16 cellular contexts compared by ENCODE assay signal in the genomic region with DNA sequence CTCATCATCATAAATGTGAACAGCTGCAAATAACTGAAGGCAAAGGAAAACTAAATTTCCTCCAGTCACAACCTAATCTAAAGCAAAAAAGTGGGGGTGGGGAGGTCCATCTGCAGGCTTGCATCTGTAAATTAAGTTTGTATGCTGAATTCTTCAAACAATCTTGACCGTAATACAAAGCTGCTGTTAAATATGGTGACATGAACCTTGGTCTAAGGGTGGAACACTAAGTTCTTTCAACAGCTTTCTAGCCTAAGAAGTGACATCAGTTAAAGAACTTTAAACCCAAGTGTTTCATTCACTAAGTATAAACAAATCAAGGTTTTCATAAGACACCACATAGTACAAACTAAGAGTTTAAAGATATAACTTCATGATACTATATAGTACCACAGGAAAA. TPM values are rescaled to one million over a fixed set of nuclear protein-coding genes. Genes with fewer than 3 reads are reported as not detected.
DNase-seq lines count a peak whose midpoint lies in the region; ATAC-seq and TF ChIP-seq lines count a peak whose summit lies in the region.
"Had no signal": no experiment of that assay in that cellular context is flagged by ENCODE, and none has a peak within 500 bp of the region (broad histone marks: within the 10 kb centered on the region; RNA-seq: fewer than 3 reads in every experiment).

No MANE protein-coding gene starts in this region.

- peak overlapping the region in 8 of 11 experiments; percentile 55 to 94 (median 77); a peak in 15 of 22 replicates for H3K4me2 ChIP-seq in BLaER1 treated with 17β-estradiol and CSF1 and Interleukin-3, amounts not matched to agents 10 nM and 100 nM
- peak overlapping the region; percentile 51 for H3K4me2 ChIP-seq in fibroblast of lung (ENCODE audit: extremely low read depth, insufficient read depth, low read length)

- peaks cover 32 to 61% (median 42%) of the 10 kb centered on the region in 11 experiments; a peak in 20 of 22 replicates for H3K36me3 ChIP-seq in BLaER1 treated with 17β-estradiol and CSF1 and Interleukin-3, amounts not matched to agents 10 nM and 100 nM
- peaks cover 50% of the 10 kb centered on the region for H3K36me3 ChIP-seq in SJSA1
- H3K36me3 ChIP-seq in fibroblast of lung (ENCODE audit: control insufficient read depth, insufficient read depth, low read length) = no peaks in the 10 kb centered on the region
- H3K36me3 ChIP-seq in mucosa of rectum (ENCODE audit: control insufficient read depth in 2 of 2, insufficient read depth in 2 of 2, low read length in 2 of 2) = peaks cover 6 to 12% of the 10 kb centered on the region in 2 donors

- DNase-seq in SJSA1 (ENCODE audit: low read depth in 1 of 2, low spot score in 2 of 2) = no peak
- peak in 1 of 2 donors; percentile 93 for DNase-seq in fibroblast of lung (ENCODE audit: low read depth in 2 of 2)
- DNase-seq in stimulated activated naive CD4-positive, alpha-beta T cell treated with Interleukin-2 at 50 U/mL for 16 hours (lab: John Stamatoyannopoulos, UW) = no peak
- no peak for DNase-seq in mucosa of gallbladder (ENCODE audit: low spot score)
- no peak for DNase-seq in 8988T
- DNase-seq: activated CD8-positive, alpha-beta memory T cell treated with anti-CD3 and anti-CD28 coated beads, Interleukin-2, amount 50 U/mL, for 48 hours; activated naive CD4-positive, alpha-beta T cell; NCI-H1436 treated with DMSO at 0.1 percent for 48 hours; NCI-H345; right lobe of liver; SHP77; stimulated activated CD4-positive, alpha-beta T cell treated with anti-CD3 and anti-CD28 coated beads, Interleukin-2, amount 100 ng/mL, for 24 hours; substantia nigra had no signal

- H3K79me2 ChIP-seq in fibroblast of lung (ENCODE audit: control insufficient read depth, insufficient read depth, low read length) = peaks cover 90% of the 10 kb centered on the region

- peaks cover 42 to 60% (median 55%) of the 10 kb centered on the region in 10 experiments for H3K4me1 ChIP-seq in BLaER1 treated with 17β-estradiol and CSF1 and Interleukin-3, amounts not matched to agents 10 nM and 100 nM
- H3K4me1 ChIP-seq in SJSA1 (replicated peaks) = peaks cover 30% of the 10 kb centered on the region
- H3K4me1 ChIP-seq in fibroblast of lung (ENCODE audit: control insufficient read depth, extremely low read depth, insufficient read depth, low read length) = peaks cover 10% of the 10 kb centered on the region
- H3K4me1 ChIP-seq in mucosa of rectum (ENCODE audit: control insufficient read depth in 2 of 2, insufficient read depth in 2 of 2, low read length in 2 of 2) = peaks cover 25 to 40% of the 10 kb centered on the region in 2 donors

- no peak overlapping the region for H3K4me3 ChIP-seq in BLaER1 treated with 17β-estradiol and CSF1 and Interleukin-3, amounts not matched to agents 10 nM and 100 nM
- H3K4me3 ChIP-seq in SJSA1 = no peak overlapping the region
- H3K4me3 ChIP-seq in fibroblast of lung (replicated peaks in 1 of 4; ENCODE audit: control extremely low read depth in 1 of 4, insufficient read depth in 1 of 4, low read depth in 3 of 4, low read length in 4 of 4) = peak overlapping the region in 1 of 4 experiments; percentile 10
- peak overlapping the region in 1 of 2 donors; percentile 31 for H3K4me3 ChIP-seq in mucosa of rectum (ENCODE audit: low read length in 2 of 2)
- H3K4me3 ChIP-seq: right lobe of liver had no signal

- no peaks in the 10 kb centered on the region for H3K27me3 ChIP-seq in BLaER1 treated with 17β-estradiol and CSF1 and Interleukin-3, amounts not matched to agents 10 nM and 100 nM
- H3K27me3 ChIP-seq in SJSA1 (replicated peaks) (no peaks in the 10 kb centered on the region), fibroblast of lung (ENCODE audit: control insufficient read depth, insufficient read depth, low read length) (no peaks in the 10 kb centered on the region), mucosa of rectum (ENCODE audit: control insufficient read depth in 2 of 2, insufficient read depth in 2 of 2, low read length in 2 of 2) (no peaks in the 10 kb centered on the region)
- H3K27me3 ChIP-seq: right lobe of liver had no signal

- H3K9ac ChIP-seq in BLaER1 treated with 17β-estradiol and CSF1 and Interleukin-3, amounts not matched to agents 10 nM and 100 nM = no peak overlapping the region
- no peak overlapping the region for H3K9ac ChIP-seq in fibroblast of lung (ENCODE audit: insufficient read depth, low read length)
- H3K9ac ChIP-seq in mucosa of rectum (ENCODE audit: low read depth in 1 of 2, low read length in 2 of 2) = peak overlapping the region in 1 of 2 donors; percentile 48

- no peak for TF ChIP-seq CTCF in fibroblast of lung (conservative IDR thresholded peaks at IDR 0.05 in 1 of 2, IDR thresholded peaks at IDR 0.05 in 1 of 2; ENCODE audit: low read depth in 1 of 2, low read length in 2 of 2)

- no peak overlapping the region; a peak in 1 of 22 replicates for H3K27ac ChIP-seq in BLaER1 treated with 17β-estradiol and CSF1 and Interleukin-3, amounts not matched to agents 10 nM and 100 nM
- peak overlapping the region; percentile 24 for H3K27ac ChIP-seq in SJSA1
- peak overlapping the region; percentile 13 for H3K27ac ChIP-seq in fibroblast of lung (ENCODE audit: insufficient read depth, low read length)
- H3K27ac ChIP-seq in mucosa of rectum (ENCODE audit: low read depth in 2 of 2, low read length in 2 of 2) = peak overlapping the region; percentile 80 to 90

- H3K9me3 ChIP-seq in BLaER1 treated with 17β-estradiol and CSF1 and Interleukin-3, amounts not matched to agents 10 nM and 100 nM (replicated peaks in 1 of 11) = peaks cover 0 to 29% (median 18%) of the 10 kb centered on the region in 11 experiments; a peak in 18 of 22 replicates
- H3K9me3 ChIP-seq in SJSA1 (replicated peaks) (no peaks in the 10 kb centered on the region), fibroblast of lung (ENCODE audit: control insufficient read depth, insufficient read depth, low read depth, low read length) (no peaks in the 10 kb centered on the region), mucosa of rectum (ENCODE audit: control insufficient read depth in 2 of 2, low read length in 2 of 2) (no peaks in the 10 kb centered on the region)
- H3K9me3 ChIP-seq: right lobe of liver had no signal

- ATAC-seq in GM18867 (IDR thresholded peaks at IDR 0.05; ENCODE audit: unreplicated experiment) = no peak

- no peak overlapping the region for H2AFZ ChIP-seq in fibroblast of lung (ENCODE audit: low read length)

- peaks cover 0 to 27% (median 6%) of the 10 kb centered on the region in 11 experiments; a peak in 8 of 22 replicates for H4K20me1 ChIP-seq in BLaER1 treated with 17β-estradiol and CSF1 and Interleukin-3, amounts not matched to agents 10 nM and 100 nM
- no peaks in the 10 kb centered on the region for H4K20me1 ChIP-seq in fibroblast of lung (ENCODE audit: control insufficient read depth, extremely low read depth, insufficient read depth, low read length)

RNA-seq across cellular contexts. Expression of a gene that starts 4.3 kb away (rescaled TPM):
- 60.6 and 67.5 TPM in 2 replicates for total RNA-seq in SJSA1 (2014; rRNA removed; shearing (Covaris generic))
- 75.8 and 149 TPM in 2 replicates for total RNA-seq in fibroblast of lung
- 80.5 and 83.7 TPM in 2 replicates for polyA plus RNA-seq in fibroblast of lung
- 62.8 and 63.5 TPM in 2 replicates for polyA plus RNA-seq in fibroblast of lung (2012)
- polyA minus RNA-seq in fibroblast of lung (ENCODE audit: low replicate concordance) = 6.7 and 11.2 TPM in 2 replicates
- 54.0 TPM for total RNA-seq in mucosa of gallbladder

Comparison
In these comparisons a context has a peak if more than half of its experiments do, and no peak if none do; other contexts are left out.
1. H3K27ac ChIP-seq: peak in SJSA1 (single experiment), fibroblast of lung (single experiment) and mucosa of rectum (2 of 2); none in BLaER1 treated with 17β-estradiol and CSF1 and Interleukin-3, amounts not matched to agents 10 nM and 100 nM (0 of 11).